Comparison of ENCODE assay signal across 9 cellular contexts in the genomic region with DNA sequence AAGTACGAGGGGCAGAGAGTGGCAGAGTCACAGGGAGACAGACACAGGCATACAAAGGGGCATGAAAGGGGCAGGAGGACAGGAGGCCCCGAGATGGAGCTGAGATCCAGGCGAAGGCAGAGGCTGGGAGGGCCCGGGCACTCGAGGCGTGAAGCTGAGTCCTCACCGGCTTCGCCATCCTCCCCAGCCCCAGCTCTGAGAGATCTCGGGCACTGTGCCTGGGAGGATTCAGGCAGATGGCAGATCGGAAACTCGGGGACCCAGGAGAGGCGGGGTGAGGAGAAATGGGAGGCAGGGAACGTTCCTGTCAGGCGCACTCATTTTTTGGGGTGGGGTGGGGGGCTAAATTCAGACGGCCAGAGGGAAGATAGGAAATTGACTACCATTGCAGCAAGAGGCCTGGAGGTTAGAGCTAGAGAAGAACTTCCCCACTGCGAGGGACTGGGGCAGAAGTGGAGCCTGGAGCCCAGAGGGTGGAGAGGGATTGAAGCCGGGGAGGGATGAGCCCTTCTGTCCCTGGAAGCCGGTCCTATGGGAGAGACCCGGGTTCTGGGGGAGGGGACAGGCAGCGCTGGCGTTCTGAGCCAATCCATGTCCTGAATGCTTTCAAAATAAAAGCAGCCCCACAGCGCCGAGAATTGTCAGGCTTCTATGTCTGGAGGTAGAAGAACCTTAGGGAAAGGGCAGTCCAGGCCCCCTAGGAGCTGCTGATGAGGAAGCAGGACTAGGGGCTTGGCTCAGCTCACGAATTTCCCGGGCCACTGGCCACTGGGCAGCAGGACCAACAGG. TPM values are rescaled to one million over a fixed set of nuclear protein-coding genes. Genes with fewer than 3 reads are reported as not detected.
DNase-seq lines count a peak whose midpoint lies in the region; ATAC-seq and TF ChIP-seq lines count a peak whose summit lies in the region.
"Had no signal": no experiment of that assay in that cellular context is flagged by ENCODE, and none has a peak within 500 bp of the region (broad histone marks: within the 10 kb centered on the region; RNA-seq: fewer than 3 reads in every experiment).

No MANE protein-coding gene starts in this region.

- no peaks in the 10 kb centered on the region for H3K79me2 ChIP-seq in HCT116 (ENCODE audit: insufficient read depth, low read length)

- H3K4me2 ChIP-seq in HCT116 (ENCODE audit: low read length), result peak overlapping the region; percentile 99
- H3K4me2 ChIP-seq in mesenchymal stem cell (ENCODE audit: low read length, poor library complexity, severe bottlenecking), result no peak overlapping the region

- H4K20me1 ChIP-seq in HCT116 (ENCODE audit: insufficient read depth), result no peaks in the 10 kb centered on the region

- no peak overlapping the region for H3K23ac ChIP-seq in mesenchymal stem cell (ENCODE audit: low read length in 2 of 2)

- no peaks in the 10 kb centered on the region for H3K9me3 Mint-ChIP-seq in activated naive CD8-positive, alpha-beta T cell treated with anti-CD3 and anti-CD28 coated beads, Interleukin-2, amount 50 U/mL, for 24 hours

- H3K4me3 ChIP-seq in AG04450 (ENCODE audit: low read depth, low read length) (peak overlapping the region; percentile 58; the same call in 1 of the 2 replicates), HCT116 (replicated peaks in 1 of 2; ENCODE audit: low read depth in 1 of 2, low read length in 2 of 2) (peak overlapping the region; percentile 58 to 68), mesenchymal stem cell (ENCODE audit: insufficient read depth in 1 of 2, low read depth in 1 of 2, low read length in 2 of 2) (no peak overlapping the region)

- no peaks in the 10 kb centered on the region for H3K79me1 ChIP-seq in mesenchymal stem cell (replicated peaks; ENCODE audit: low read length, poor library complexity, severe bottlenecking)

- no peak overlapping the region for H3K18ac ChIP-seq in mesenchymal stem cell (ENCODE audit: low read depth in 1 of 2, low read length in 2 of 2)

- H3K27ac Mint-ChIP-seq in activated naive CD8-positive, alpha-beta T cell treated with anti-CD3 and anti-CD28 coated beads, Interleukin-2, amount 50 U/mL, for 24 hours, result no peak overlapping the region

- no peak overlapping the region for H2BK12ac ChIP-seq in mesenchymal stem cell (ENCODE audit: low read length in 2 of 2)

- no peak for TF ChIP-seq POLR2A in HCT116 (IDR thresholded peaks at IDR 0.05; ENCODE audit: borderline replicate concordance, extremely low read depth, insufficient read depth, insufficient read length)

- no peak overlapping the region for H3K14ac ChIP-seq in mesenchymal stem cell (ENCODE audit: low read length in 2 of 2)

- DNase-seq in AG04450 (ENCODE audit: low read depth, low spot score) (no peak), HCT116 (ENCODE audit: low read depth, low spot score) (no peak), mesenchymal stem cell (peak; percentile 1), DMS79 treated with DMSO at 0.1 percent for 48 hours (lab: John Stamatoyannopoulos, UW) (no peak), DMS114 treated with DMSO at 0.1 percent for 48 hours (lab: John Stamatoyannopoulos, UW; ENCODE audit: unreplicated experiment) (no peak)
- no peak for DNase-seq in activated naive CD8-positive, alpha-beta T cell treated with anti-CD3 and anti-CD28 coated beads, Interleukin-2, amount 50 U/mL, for 24 hours

- no peak overlapping the region for H4K8ac ChIP-seq in mesenchymal stem cell (ENCODE audit: low read length)

- intact Hi-C loops in HCT116 (cut with micrococcal nuclease), result no loop called here

- no peak overlapping the region for H3K4ac ChIP-seq in mesenchymal stem cell (ENCODE audit: low read depth in 1 of 2, low read length in 2 of 2)

- no peaks in the 10 kb centered on the region for H3K9me2 ChIP-seq in HCT116 (ENCODE audit: insufficient read depth)

- no peak for TF ChIP-seq RAD21 in HCT116 (IDR thresholded peaks at IDR 0.05; ENCODE audit: low read depth)

- H3K9ac ChIP-seq in HCT116 (ENCODE audit: low read length) (peak overlapping the region; percentile 55), mesenchymal stem cell (ENCODE audit: low read length) (no peak overlapping the region)

- POLR2A ChIA-PET in AG04450 (lab: Yijun Ruan, JAX) (interaction anchor here (0.5 kb wide), 1 partner anchor 46 kb away, joined by 7 read pairs; no protein-coding TSS in a partner anchor), HCT116 (lab: Charles Lee) (no interaction called here)

- H3K27me3 ChIP-seq in AG04450 (ENCODE audit: control insufficient read depth, insufficient read depth, low read length), result peaks cover 19% of the 10 kb centered on the region
- H3K27me3 ChIP-seq in HCT116 (ENCODE audit: insufficient read depth, low read length), result no peaks in the 10 kb centered on the region
- H3K27me3 ChIP-seq in mesenchymal stem cell (ENCODE audit: control insufficient read depth in 1 of 2, insufficient read depth in 1 of 2, low read length in 2 of 2), result peaks cover 0 to 73% of the 10 kb centered on the region in 2 experiments

- H3K36me3 Mint-ChIP-seq in activated naive CD8-positive, alpha-beta T cell treated with anti-CD3 and anti-CD28 coated beads, Interleukin-2, amount 50 U/mL, for 24 hours (ENCODE audit: low read depth), result no peaks in the 10 kb centered on the region

- H2BK120ac ChIP-seq in mesenchymal stem cell (ENCODE audit: low read depth, low read length), result no peak overlapping the region

- ATAC-seq in HCT116 (no peak; the same call in 1 of the 2 replicates), HG03196 (IDR thresholded peaks at IDR 0.05; ENCODE audit: unreplicated experiment) (no peak), HG02938 (IDR thresholded peaks at IDR 0.05; ENCODE audit: unreplicated experiment) (no peak)
- no peak for ATAC-seq in activated naive CD8-positive, alpha-beta T cell treated with anti-CD3 and anti-CD28 coated beads, Interleukin-2, amount 50 U/mL, for 24 hours

- H3K27ac ChIP-seq in AG04450 (ENCODE audit: low read depth, low read length) (no peak overlapping the region), HCT116 (ENCODE audit: low read depth, low read length) (no peak overlapping the region; the same call in 1 of the 2 replicates), mesenchymal stem cell (ENCODE audit: low read length, poor library complexity, severe bottlenecking) (no peak overlapping the region)

- no peak overlapping the region for H2AK5ac ChIP-seq in mesenchymal stem cell (ENCODE audit: low read length, severe bottlenecking)

- H3K27me3 Mint-ChIP-seq in activated naive CD8-positive, alpha-beta T cell treated with anti-CD3 and anti-CD28 coated beads, Interleukin-2, amount 50 U/mL, for 24 hours, result peaks cover 67% of the 10 kb centered on the region

- H3K4me1 Mint-ChIP-seq in activated naive CD8-positive, alpha-beta T cell treated with anti-CD3 and anti-CD28 coated beads, Interleukin-2, amount 50 U/mL, for 24 hours, result peaks cover 4% of the 10 kb centered on the region

- H2BK5ac ChIP-seq in mesenchymal stem cell (ENCODE audit: low read depth, low read length, poor library complexity, severe bottlenecking), result no peak overlapping the region

- TF ChIP-seq CTCF in AG04450 (IDR thresholded peaks at IDR 0.05; ENCODE audit: low read depth, low read length) (no peak), HCT116 (IDR thresholded peaks at IDR 0.05 in 2 of 3, conservative IDR thresholded peaks at IDR 0.05 in 1 of 3; ENCODE audit: borderline replicate concordance in 1 of 3, insufficient read depth in 1 of 3, low read depth in 2 of 3, low read length in 2 of 3) (no peak)

- no peaks in the 10 kb centered on the region for H3K9me3 ChIP-seq in AG04450 (ENCODE audit: control insufficient read depth, insufficient read depth, low read length)
- H3K9me3 ChIP-seq in HCT116 (ENCODE audit: control insufficient read depth in 1 of 2, insufficient read depth in 1 of 2, low read depth in 1 of 2, low read length in 2 of 2), result no peaks in the 10 kb centered on the region
- no peaks in the 10 kb centered on the region for H3K9me3 ChIP-seq in mesenchymal stem cell (ENCODE audit: control insufficient read depth, low read length)

- H3K36me3 ChIP-seq in HCT116 (ENCODE audit: control insufficient read depth in 1 of 2, insufficient read depth in 2 of 2, low read length in 2 of 2) (no peaks in the 10 kb centered on the region), mesenchymal stem cell (ENCODE audit: control insufficient read depth in 1 of 2, insufficient read depth in 2 of 2, low read depth in 1 of 2, low read length in 2 of 2) (no peaks in the 10 kb centered on the region)

- RAD21 ChIA-PET in HCT116 (lab: Charles Lee; ENCODE audit: low non-redundant PET in 1 of 2, low total read pairs in 2 of 2, uncharacterized antibody in 2 of 2, unreplicated experiment in 2 of 2), result interaction anchor here in 1 of 2 experiments (0.6 kb wide), 1 partner anchor 18 kb away, joined by 7 read pairs; no protein-coding TSS in a partner anchor

- H2AFZ ChIP-seq in HCT116 (ENCODE audit: low read depth, low read length, poor library complexity, severe bottlenecking) (peak overlapping the region; percentile 14), mesenchymal stem cell (ENCODE audit: low read depth, low read length) (no peak overlapping the region)

- 58% methylated on average over 23 of the region's 25 CpGs for WGBS in mesenchymal stem cell

- CTCF ChIA-PET in AG04450 (lab: Charles Lee), result interaction anchor here (0.6 to 6.0 kb wide), 25 partner anchors 11 to 1078 kb away, joined by 3 to 65 read pairs (median 4); partner anchors contain the start of gene JOSD2
- CTCF ChIA-PET in HCT116 (lab: Charles Lee), result interaction anchor here (0.6 to 2.6 kb wide), 23 partner anchors 8 to 375 kb away, joined by 3 to 40 read pairs (median 4); partner anchors contain the start of gene JOSD2

- H3K4me1 ChIP-seq in HCT116 (ENCODE audit: control insufficient read depth in 1 of 2, insufficient read depth in 2 of 2, low read length in 2 of 2) (peaks cover 10 to 19% of the 10 kb centered on the region in 2 experiments; a peak in 3 of 4 replicates), mesenchymal stem cell (ENCODE audit: control insufficient read depth, insufficient read depth, low read depth, low read length) (no peaks in the 10 kb centered on the region)

- no TSS peak for BruUV-seq in HCT116 (replicated peaks; lab: Mats Ljungman, UMichigan)

- peak overlapping the region; percentile 80 for H3K4me3 Mint-ChIP-seq in activated naive CD8-positive, alpha-beta T cell treated with anti-CD3 and anti-CD28 coated beads, Interleukin-2, amount 50 U/mL, for 24 hours

- no peak overlapping the region for H2BK15ac ChIP-seq in mesenchymal stem cell (ENCODE audit: low read depth, poor library complexity, severe bottlenecking)

- no peak overlapping the region for H4K91ac ChIP-seq in mesenchymal stem cell (ENCODE audit: low read length)

RNA-seq across cellular contexts. Expression of gene LRRC4B, which starts 12.6 kb away (rescaled TPM):
- polyA plus RNA-seq in AG04450 (2011; rRNA removed), result not detected in 2 replicates
- not detected in 2 replicates for polyA minus RNA-seq in AG04450 (2011; rRNA and poly(A)+ RNA removed)
- total RNA-seq in HCT116 (2021; ENCODE audit: unreplicated experiment), result 0.89 TPM
- 1.7 and 2.0 TPM in 2 replicates for polyA plus RNA-seq in HCT116 (2012)
- polyA plus RNA-seq in mesenchymal stem cell (2013, experiment 1 of 2), result not detected
- 0.03 TPM for polyA plus RNA-seq in mesenchymal stem cell (2013, experiment 2 of 2)
- total RNA-seq: glomerular endothelial cell had no signal

RNA-seq across cellular contexts. Expression of gene ASPDH, which starts 41.9 kb away (rescaled TPM):
- polyA plus RNA-seq in AG04450 (2011; rRNA removed), result not detected in 2 replicates
- not detected in 2 replicates for polyA minus RNA-seq in AG04450 (2011; rRNA and poly(A)+ RNA removed)
- not detected for total RNA-seq in HCT116 (2021; ENCODE audit: unreplicated experiment)
- polyA plus RNA-seq in HCT116 (2012), result 0.72 and 0.97 TPM in 2 replicates
- polyA plus RNA-seq in mesenchymal stem cell (2013, experiment 1 of 2), result not detected
- polyA plus RNA-seq in mesenchymal stem cell (2013, experiment 2 of 2), result not detected
- total RNA-seq: glomerular endothelial cell had no signal

RNA-seq across cellular contexts. Expression of gene JOSD2, which starts 44.6 kb away (rescaled TPM):
- 19.6 and 30.7 TPM in 2 replicates for polyA plus RNA-seq in AG04450 (2011; rRNA removed)
- 2.8 and 4.0 TPM in 2 replicates for polyA minus RNA-seq in AG04450 (2011; rRNA and poly(A)+ RNA removed)
- 40.9 TPM for total RNA-seq in HCT116 (2021; ENCODE audit: unreplicated experiment)
- polyA plus RNA-seq in HCT116 (2012), result 24.9 and 25.7 TPM in 2 replicates
- 29.7 TPM for polyA plus RNA-seq in mesenchymal stem cell (2013, experiment 1 of 2)
- polyA plus RNA-seq in mesenchymal stem cell (2013, experiment 2 of 2), result 30.2 TPM

Comparison
In these comparisons a context has a peak if more than half of its experiments do, and no peak if none do; other contexts are left out.
1. H3K4me3 ChIP-seq: peak in AG04450 (single experiment) and HCT116 (2 of 2); none in mesenchymal stem cell (0 of 2).